Comparison of ENCODE assay signal across 1 cellular context in the genomic region with DNA sequence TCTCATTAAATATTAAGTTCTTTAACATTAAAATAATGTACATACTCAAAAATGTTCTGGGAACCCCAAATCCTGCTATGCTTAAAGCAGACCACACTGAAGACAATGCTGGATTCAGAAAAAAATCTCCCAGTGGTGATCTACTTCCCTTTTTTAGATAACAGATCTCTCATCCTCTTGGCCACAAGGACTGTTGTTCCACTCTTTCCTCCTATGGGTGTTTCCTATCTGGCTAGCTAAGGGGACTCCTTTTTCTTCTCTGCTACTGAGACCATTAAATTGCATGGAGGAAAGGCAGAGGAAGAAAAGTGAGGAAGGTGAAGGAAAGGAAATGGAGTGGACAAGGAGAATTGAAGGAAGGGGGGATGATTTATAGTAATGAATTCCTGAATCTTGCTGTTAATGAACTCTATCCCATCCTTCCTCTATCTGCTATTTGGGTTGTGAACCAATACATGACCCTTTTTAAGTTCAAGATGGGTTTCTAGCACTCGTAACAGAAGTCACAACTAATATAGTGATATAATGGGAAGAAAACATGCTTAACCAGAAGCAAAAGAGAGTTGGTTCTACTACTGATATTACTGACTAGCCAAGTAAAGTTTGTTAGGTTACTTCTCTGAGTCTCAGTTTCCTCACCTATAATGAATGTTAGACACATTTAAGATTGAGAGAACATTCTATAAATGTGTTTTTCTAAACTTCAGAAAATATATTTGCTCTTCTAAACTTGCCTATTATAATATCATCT.
A peak's percentile ranks its signal among the peaks of the same experiment; 100 is the strongest.
TF ChIP-seq lines count a peak whose summit lies in the region.

No MANE protein-coding gene starts in this region.

TF ChIP-seq in K562, 482 proteins besides CTCF, POLR2A, EP300 and RAD21 (continued from another document):
- TF ChIP-seq TFE3 (CRISPR knock-in tag; IDR thresholded peaks at IDR 0.05) (no peak), TCF7L2 (IDR thresholded peaks at IDR 0.05; ENCODE audit: low read depth, low read length) (no peak), SLC30A9 (CRISPR knock-in tag; IDR thresholded peaks at IDR 0.05) (no peak), CTBP1 (IDR thresholded peaks at IDR 0.05; ENCODE audit: borderline replicate concordance) (0 out of 2 replicates have a peak, but pooled peaks have one; percentile 42), MTA1 (IDR thresholded peaks at IDR 0.05; ENCODE audit: borderline replicate concordance) (peak; percentile 57; the same call in 1 of the 2 replicates), FUS (optimal IDR thresholded peaks at IDR 0.05; ENCODE audit: low read depth, low read length) (no peak), ZSCAN29 (IDR thresholded peaks at IDR 0.05) (no peak), SMARCA4 (IDR thresholded peaks at IDR 0.05) (0 out of 2 replicates have a peak, but pooled peaks have one; percentile 21), RCOR1 (IDR thresholded peaks at IDR 0.05; ENCODE audit: borderline replicate concordance in 1 of 2, low read depth in 2 of 2, low read length in 2 of 2) (peak in 1 of 2 experiments; percentile 41; a peak in 1 of 4 replicates), SPI1 (IDR thresholded peaks at IDR 0.05; ENCODE audit: borderline replicate concordance, low read depth, low read length) (peak; percentile 47; the same call in 1 of the 2 replicates), ZNF511 (CRISPR knock-in tag; IDR thresholded peaks at IDR 0.05) (no peak), GABPB1 (CRISPR knock-in tag; IDR thresholded peaks at IDR 0.05) (no peak), ZNF384 (IDR thresholded peaks at IDR 0.05; ENCODE audit: low read depth, low read length) (peak; percentile 35; the same call in 1 of the 2 replicates), FOXJ2 (tag; IDR thresholded peaks at IDR 0.05) (peak; percentile 53; the same call in 1 of the 2 replicates), NEUROD1 (IDR thresholded peaks at IDR 0.05; ENCODE audit: borderline replicate concordance, low read depth, low read length, partially characterized antibody) (no peak), MCM2 (IDR thresholded peaks at IDR 0.05; ENCODE audit: low read depth) (no peak), ETS1 (conservative IDR thresholded peaks at IDR 0.05; ENCODE audit: control insufficient read depth, low read depth, low read length) (no peak), SOX6 (IDR thresholded peaks at IDR 0.05) (peak; percentile 71), ARID1B (IDR thresholded peaks at IDR 0.05) (peak; percentile 41; the same call in 1 of the 2 replicates), KAT2B (IDR thresholded peaks at IDR 0.05; ENCODE audit: low read depth, low read length) (no peak)
- TF ChIP-seq, protein P1, sequence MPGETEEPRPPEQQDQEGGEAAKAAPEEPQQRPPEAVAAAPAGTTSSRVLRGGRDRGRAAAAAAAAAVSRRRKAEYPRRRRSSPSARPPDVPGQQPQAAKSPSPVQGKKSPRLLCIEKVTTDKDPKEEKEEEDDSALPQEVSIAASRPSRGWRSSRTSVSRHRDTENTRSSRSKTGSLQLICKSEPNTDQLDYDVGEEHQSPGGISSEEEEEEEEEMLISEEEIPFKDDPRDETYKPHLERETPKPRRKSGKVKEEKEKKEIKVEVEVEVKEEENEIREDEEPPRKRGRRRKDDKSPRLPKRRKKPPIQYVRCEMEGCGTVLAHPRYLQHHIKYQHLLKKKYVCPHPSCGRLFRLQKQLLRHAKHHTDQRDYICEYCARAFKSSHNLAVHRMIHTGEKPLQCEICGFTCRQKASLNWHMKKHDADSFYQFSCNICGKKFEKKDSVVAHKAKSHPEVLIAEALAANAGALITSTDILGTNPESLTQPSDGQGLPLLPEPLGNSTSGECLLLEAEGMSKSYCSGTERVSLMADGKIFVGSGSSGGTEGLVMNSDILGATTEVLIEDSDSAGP (CRISPR knock-in tag; IDR thresholded peaks at IDR 0.05), result no peak
- TF ChIP-seq, protein P2, sequence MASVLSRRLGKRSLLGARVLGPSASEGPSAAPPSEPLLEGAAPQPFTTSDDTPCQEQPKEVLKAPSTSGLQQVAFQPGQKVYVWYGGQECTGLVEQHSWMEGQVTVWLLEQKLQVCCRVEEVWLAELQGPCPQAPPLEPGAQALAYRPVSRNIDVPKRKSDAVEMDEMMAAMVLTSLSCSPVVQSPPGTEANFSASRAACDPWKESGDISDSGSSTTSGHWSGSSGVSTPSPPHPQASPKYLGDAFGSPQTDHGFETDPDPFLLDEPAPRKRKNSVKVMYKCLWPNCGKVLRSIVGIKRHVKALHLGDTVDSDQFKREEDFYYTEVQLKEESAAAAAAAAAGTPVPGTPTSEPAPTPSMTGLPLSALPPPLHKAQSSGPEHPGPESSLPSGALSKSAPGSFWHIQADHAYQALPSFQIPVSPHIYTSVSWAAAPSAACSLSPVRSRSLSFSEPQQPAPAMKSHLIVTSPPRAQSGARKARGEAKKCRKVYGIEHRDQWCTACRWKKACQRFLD (CRISPR knock-in tag; IDR thresholded peaks at IDR 0.05), result no peak
- TF ChIP-seq, protein P3, sequence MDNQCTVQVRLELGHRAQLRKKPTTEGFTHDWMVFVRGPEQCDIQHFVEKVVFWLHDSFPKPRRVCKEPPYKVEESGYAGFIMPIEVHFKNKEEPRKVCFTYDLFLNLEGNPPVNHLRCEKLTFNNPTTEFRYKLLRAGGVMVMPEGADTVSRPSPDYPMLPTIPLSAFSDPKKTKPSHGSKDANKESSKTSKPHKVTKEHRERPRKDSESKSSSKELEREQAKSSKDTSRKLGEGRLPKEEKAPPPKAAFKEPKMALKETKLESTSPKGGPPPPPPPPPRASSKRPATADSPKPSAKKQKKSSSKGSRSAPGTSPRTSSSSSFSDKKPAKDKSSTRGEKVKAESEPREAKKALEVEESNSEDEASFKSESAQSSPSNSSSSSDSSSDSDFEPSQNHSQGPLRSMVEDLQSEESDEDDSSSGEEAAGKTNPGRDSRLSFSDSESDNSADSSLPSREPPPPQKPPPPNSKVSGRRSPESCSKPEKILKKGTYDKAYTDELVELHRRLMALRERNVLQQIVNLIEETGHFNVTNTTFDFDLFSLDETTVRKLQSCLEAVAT (IDR thresholded peaks at IDR 0.05), result peak in 1 of 2 experiments; percentile 18; a peak in 1 of 4 replicates
- TF ChIP-seq, protein P4, sequence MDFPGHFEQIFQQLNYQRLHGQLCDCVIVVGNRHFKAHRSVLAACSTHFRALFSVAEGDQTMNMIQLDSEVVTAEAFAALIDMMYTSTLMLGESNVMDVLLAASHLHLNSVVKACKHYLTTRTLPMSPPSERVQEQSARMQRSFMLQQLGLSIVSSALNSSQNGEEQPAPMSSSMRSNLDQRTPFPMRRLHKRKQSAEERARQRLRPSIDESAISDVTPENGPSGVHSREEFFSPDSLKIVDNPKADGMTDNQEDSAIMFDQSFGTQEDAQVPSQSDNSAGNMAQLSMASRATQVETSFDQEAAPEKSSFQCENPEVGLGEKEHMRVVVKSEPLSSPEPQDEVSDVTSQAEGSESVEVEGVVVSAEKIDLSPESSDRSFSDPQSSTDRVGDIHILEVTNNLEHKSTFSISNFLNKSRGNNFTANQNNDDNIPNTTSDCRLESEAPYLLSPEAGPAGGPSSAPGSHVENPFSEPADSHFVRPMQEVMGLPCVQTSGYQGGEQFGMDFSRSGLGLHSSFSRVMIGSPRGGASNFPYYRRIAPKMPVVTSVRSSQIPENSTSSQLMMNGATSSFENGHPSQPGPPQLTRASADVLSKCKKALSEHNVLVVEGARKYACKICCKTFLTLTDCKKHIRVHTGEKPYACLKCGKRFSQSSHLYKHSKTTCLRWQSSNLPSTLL (IDR thresholded peaks at IDR 0.05), result peak; percentile 74
- TF ChIP-seq, protein P5, sequence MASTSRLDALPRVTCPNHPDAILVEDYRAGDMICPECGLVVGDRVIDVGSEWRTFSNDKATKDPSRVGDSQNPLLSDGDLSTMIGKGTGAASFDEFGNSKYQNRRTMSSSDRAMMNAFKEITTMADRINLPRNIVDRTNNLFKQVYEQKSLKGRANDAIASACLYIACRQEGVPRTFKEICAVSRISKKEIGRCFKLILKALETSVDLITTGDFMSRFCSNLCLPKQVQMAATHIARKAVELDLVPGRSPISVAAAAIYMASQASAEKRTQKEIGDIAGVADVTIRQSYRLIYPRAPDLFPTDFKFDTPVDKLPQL (IDR thresholded peaks at IDR 0.05; ENCODE audit: extremely low read depth, insufficient read length), result no peak
